ENCODE assay signal across 2 cellular contexts in genomic region chr18:54130631-54131030, GRCh38.
TF ChIP-seq lines count a peak whose summit lies in the region.

No MANE protein-coding gene starts in this region.

TF ChIP-seq in WTC11, 78 proteins besides CTCF, POLR2A, EP300 and RAD21:
- no peak for TF ChIP-seq NFYB (CRISPR knock-in tag; conservative IDR thresholded peaks at IDR 0.05; ENCODE audit: low read depth)
- TF ChIP-seq ATF3 (CRISPR knock-in tag; conservative IDR thresholded peaks at IDR 0.05): no peak
- no peak for TF ChIP-seq ZBTB43 (CRISPR knock-in tag; IDR thresholded peaks at IDR 0.05)
- TF ChIP-seq ZNF532 (CRISPR knock-in tag; IDR thresholded peaks at IDR 0.05; ENCODE audit: borderline replicate concordance): no peak
- TF ChIP-seq GABPB1 (CRISPR knock-in tag; IDR thresholded peaks at IDR 0.05): no peak
- no peak for TF ChIP-seq ZNF219 (CRISPR knock-in tag; IDR thresholded peaks at IDR 0.05; ENCODE audit: borderline replicate concordance)
- TF ChIP-seq AR (CRISPR knock-in tag; IDR thresholded peaks at IDR 0.05): no peak
- TF ChIP-seq FOXK1 (CRISPR knock-in tag; IDR thresholded peaks at IDR 0.05): no peak
- TF ChIP-seq TEAD4 (CRISPR knock-in tag; IDR thresholded peaks at IDR 0.05): no peak
- TF ChIP-seq NR2C2 (CRISPR knock-in tag; IDR thresholded peaks at IDR 0.05): no peak

TF ChIP-seq in GM12891, 5 proteins besides CTCF, POLR2A, EP300 and RAD21 (continued from another document):
- no peak for TF ChIP-seq PAX5 (IDR thresholded peaks at IDR 0.05; ENCODE audit: insufficient read depth, low read length, severe bottlenecking)
- no peak for TF ChIP-seq POU2F2 (IDR thresholded peaks at IDR 0.05; ENCODE audit: low read depth, low read length)
- no peak for TF ChIP-seq TAF1 (IDR thresholded peaks at IDR 0.05; ENCODE audit: low read depth, low read length)
- TF ChIP-seq POLR2AphosphoS5 (IDR thresholded peaks at IDR 0.05; ENCODE audit: low read depth, low read length): no peak
